Comparison of ENCODE assay signal across 8 cellular contexts in the genomic region with DNA sequence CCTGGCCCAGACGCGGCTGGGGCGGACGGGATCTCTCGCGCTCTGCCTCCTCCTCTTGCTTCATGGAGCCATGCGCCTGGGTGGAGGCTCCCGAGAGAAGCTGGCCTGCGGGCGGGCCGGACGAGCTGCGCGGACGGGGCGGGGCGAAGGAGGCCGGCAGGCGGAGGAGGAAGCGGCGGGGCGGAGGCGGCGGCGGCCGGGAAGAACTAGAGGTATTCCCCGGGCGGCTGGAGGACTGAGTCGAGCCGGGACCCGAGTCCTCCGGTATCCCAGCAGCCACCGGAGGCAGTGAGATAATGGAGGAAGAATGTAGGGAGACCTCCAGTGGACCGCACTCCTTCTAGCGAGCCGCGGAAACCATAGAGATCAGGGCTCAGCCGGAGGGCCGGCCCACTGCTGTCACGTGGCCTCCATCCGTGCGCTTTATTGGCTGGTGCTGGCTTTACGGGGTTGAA. TPM values are rescaled to one million over a fixed set of nuclear protein-coding genes. Genes with fewer than 3 reads are reported as not detected.
DNase-seq lines count a peak whose midpoint lies in the region; ATAC-seq, FAIRE-seq and TF ChIP-seq lines count a peak whose summit lies in the region.
"Not testable (repeated sequence)": the region's sequence is repeated elsewhere in the genome, so short reads cannot be mapped to it uniquely, and the experiment has no call there.

No MANE protein-coding gene starts in this region.

- intact Hi-C loops in pancreas (cut with DNase I) = not testable (repeated sequence)

- WGBS in pancreas, 2 donors = 0 to 1% methylated on average over 15 to 41 of the region's 43 CpGs
- WGBS in thymus = under 1% methylated on average over 40 of the region's 43 CpGs

- not testable (repeated sequence) for TF ChIP-seq CTCF in GM12875 (IDR thresholded peaks at IDR 0.05; ENCODE audit: borderline replicate concordance, insufficient read depth, low read depth, low read length); cardiac muscle cell (IDR thresholded peaks at IDR 0.05; ENCODE audit: low read depth, low read length); pancreas (IDR thresholded peaks at IDR 0.05)

- H3K4me1 ChIP-seq in cardiac muscle cell (ENCODE audit: low read depth); pancreas; thymus (ENCODE audit: control insufficient read depth, insufficient read depth, low read length): not testable (repeated sequence)

- peak overlapping the region; percentile 66 for H3K4me3 ChIP-seq in GM12875 (ENCODE audit: low read depth, low read length)
- H3K4me3 ChIP-seq in cardiac muscle cell = peak overlapping the region; percentile 68
- peak overlapping the region; percentile 20 to 53 (median 38) for H3K4me3 ChIP-seq in pancreas
- peak overlapping the region; percentile 66 for H3K4me3 ChIP-seq in thymus (ENCODE audit: low read length)

- DNase-seq in NCI-H1105 treated with DMSO at 0.1 percent for 48 hours (lab: John Stamatoyannopoulos, UW) (peak; percentile 56), SW 1271 (lab: John Stamatoyannopoulos, UW) (peak; percentile 46 to 74), cardiac muscle cell (ENCODE audit: low read depth in 1 of 2, low spot score in 1 of 2) (peak; percentile 79 to 94), pancreas (peak; percentile 90 to 95 (median 92))
- peak; percentile 29 for DNase-seq in activated naive CD8-positive, alpha-beta T cell treated with anti-CD3 and anti-CD28 coated beads, Interleukin-2, amount 50 U/mL, for 16 hours (ENCODE audit: low read depth, low spot score)

- not testable (repeated sequence) for H3K9me3 ChIP-seq in cardiac muscle cell (ENCODE audit: low read depth); pancreas; thymus (ENCODE audit: control insufficient read depth)

- ATAC-seq in HG02763 (IDR thresholded peaks at IDR 0.05; ENCODE audit: unreplicated experiment) (peak; percentile 85), pancreas (peak; percentile 90 to 96 (median 92))

- H3K27ac ChIP-seq in cardiac muscle cell = peak overlapping the region; percentile 95
- peak overlapping the region; percentile 74 to 89 (median 81) for H3K27ac ChIP-seq in pancreas
- peak overlapping the region; percentile 79 for H3K27ac ChIP-seq in thymus (ENCODE audit: low read depth)

- H3K36me3 ChIP-seq in cardiac muscle cell; pancreas; thymus (ENCODE audit: control insufficient read depth, insufficient read depth): not testable (repeated sequence)

- H3K27me3 ChIP-seq in cardiac muscle cell; pancreas; thymus (ENCODE audit: control insufficient read depth, insufficient read depth): not testable (repeated sequence)

- FAIRE-seq in pancreas (lab: Jason Lieb, UNC) = peak; percentile 45

RNA-seq across cellular contexts. Expression of a gene that starts 15.3 kb away (rescaled TPM):
- 8.7 and 10.5 TPM in 2 replicates for total RNA-seq in cardiac muscle cell
- 0.11 and 0.78 TPM in 2 replicates for polyA plus RNA-seq in cardiac muscle cell
- total RNA-seq in pancreas = 1 to 10 TPM; 2.2 to 3.8 (median 2.7) TPM
- 10 to 100 TPM in 1 of 2 donors, 1 to 10 TPM in 1; 4.3 to 13.8 TPM for polyA plus RNA-seq in pancreas
- 3.4 TPM for polyA plus RNA-seq in thymus

Comparison
In these comparisons a context has a peak if more than half of its experiments do, and no peak if none do; other contexts are left out.
1. Peak in every context shown above with its lines: DNase-seq, ATAC-seq, H3K4me3 ChIP-seq and H3K27ac ChIP-seq.
2. DNase-seq: peak in every context shown above with its lines; median percentile 92 in pancreas; 86 in cardiac muscle cell; 60 in SW 1271; 56 in NCI-H1105 treated with DMSO at 0.1 percent for 48 hours; 29 in activated naive CD8-positive, alpha-beta T cell treated with anti-CD3 and anti-CD28 coated beads, Interleukin-2, amount 50 U/mL, for 16 hours.